Comparison of ENCODE assay signal across 27 cellular contexts in the genomic region with DNA sequence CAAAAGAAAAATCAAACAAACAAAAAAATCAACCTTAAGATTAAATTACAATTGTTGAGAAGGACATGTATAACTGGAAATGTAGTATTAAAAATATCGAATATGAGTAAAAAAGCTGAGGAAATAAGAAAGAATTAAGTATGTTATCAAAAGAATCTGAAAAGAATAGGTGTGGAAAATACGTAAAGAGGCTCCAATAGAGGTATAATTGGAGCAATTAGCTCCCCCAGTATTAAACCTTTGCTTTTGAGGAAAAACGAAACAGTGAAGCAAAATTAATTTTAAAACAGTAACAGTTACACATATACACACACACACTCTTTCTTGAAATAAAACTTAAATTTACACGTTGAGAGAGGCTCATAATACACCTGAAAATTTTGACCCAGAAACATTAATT.
"Had no signal": no experiment of that assay in that cellular context is flagged by ENCODE, and none has a peak within 500 bp of the region (broad histone marks: within the 10 kb centered on the region; RNA-seq: fewer than 3 reads in every experiment).

No MANE protein-coding gene starts in this region.

- H3K9me3 ChIP-seq: ovary, right lobe of liver, thyroid gland, vagina had no signal

- H3K9ac ChIP-seq: neural progenitor cell, parathyroid adenoma had no signal

- DNase-seq: occipital lobe; ovary; posterior cingulate gyrus; psoas muscle; right cardiac atrium; right lobe of liver; sigmoid colon; small intestine; stimulated activated CD4-positive, alpha-beta T cell treated with anti-CD3 and anti-CD28 coated beads, Interleukin-15, amount 100 ng/mL, for 24 hours; stimulated activated CD4-positive, alpha-beta T cell treated with anti-CD3 and anti-CD28 coated beads, Interleukin-2, amount 100 ng/mL, for 24 hours; stimulated activated CD4-positive, alpha-beta T cell treated with anti-CD3 and anti-CD28 coated beads, Interleukin-2, amount 100 ng/mL, for 48 hours; stimulated activated CD4-positive, alpha-beta T cell treated with anti-CD3 and anti-CD28 coated beads, Interleukin-4, amount 100 ng/mL, for 24 hours; stimulated activated naive B cell treated with anti-CD40 and anti-IgM and Interleukin-4, amounts not matched to agents 10 μg/mL and 1 μg/mL and 100 μg/mL, for 72 hours; stimulated activated naive CD4-positive, alpha-beta T cell treated with Interleukin-2 at 50 U/mL for 16 hours; stomach; thyroid gland; trophoblast cell; upper lobe of left lung had no signal

- H3K27ac ChIP-seq: neural progenitor cell, ovary, parathyroid adenoma, psoas muscle, right lobe of liver, sigmoid colon, stomach, thoracic aorta, thyroid gland, tibial nerve, upper lobe of left lung, vagina had no signal

- H3K4me3 Mint-ChIP-seq: nephron; neural progenitor cell; stimulated activated effector memory CD8-positive, alpha-beta T cell treated with anti-CD3 and anti-CD28 coated beads, Interleukin-12 subunit alpha, Interleukin-12 subunit beta, amount 100 ng/mL, for 72 hours; stimulated activated naive B cell treated with anti-CD40 and anti-IgM and Interleukin-4, amounts not matched to agents 10 μg/mL and 1 μg/mL and 100 μg/mL, for 72 hours; stimulated activated naive CD8-positive, alpha-beta T cell treated with anti-CD3 and anti-CD28 coated beads, Interleukin-15, Interleukin-2, amounts not matched to agents 100 ng/mL and 50 ng/mL, for 24 hours had no signal

- H3K4me1 ChIP-seq: parathyroid adenoma, psoas muscle, right lobe of liver, sigmoid colon, stomach, thyroid gland, tibial nerve, upper lobe of left lung, vagina had no signal

- H3K27me3 ChIP-seq: neural progenitor cell, ovary, right lobe of liver, sigmoid colon, stomach, thyroid gland, tibial nerve, upper lobe of left lung, vagina had no signal

- ATAC-seq: psoas muscle; right cardiac atrium; right lobe of liver; stimulated activated effector memory CD8-positive, alpha-beta T cell treated with anti-CD3 and anti-CD28 coated beads, Interleukin-12 subunit alpha, Interleukin-12 subunit beta, amount 100 ng/mL, for 72 hours; stimulated activated naive B cell treated with anti-CD40 and anti-IgM and Interleukin-4, amounts not matched to agents 10 μg/mL and 1 μg/mL and 100 μg/mL, for 72 hours had no signal

- H3K4me1 Mint-ChIP-seq: nephron; neural progenitor cell; stimulated activated effector memory CD8-positive, alpha-beta T cell treated with anti-CD3 and anti-CD28 coated beads, Interleukin-12 subunit alpha, Interleukin-12 subunit beta, amount 100 ng/mL, for 72 hours; stimulated activated naive B cell treated with anti-CD40 and anti-IgM and Interleukin-4, amounts not matched to agents 10 μg/mL and 1 μg/mL and 100 μg/mL, for 72 hours had no signal

- H3K36me3 Mint-ChIP-seq: neural progenitor cell; stimulated activated effector memory CD8-positive, alpha-beta T cell treated with anti-CD3 and anti-CD28 coated beads, Interleukin-12 subunit alpha, Interleukin-12 subunit beta, amount 100 ng/mL, for 72 hours had no signal

- H3K27ac Mint-ChIP-seq: nephron; neural progenitor cell; progenitor cell of endocrine pancreas; stimulated activated effector memory CD8-positive, alpha-beta T cell treated with anti-CD3 and anti-CD28 coated beads, Interleukin-12 subunit alpha, Interleukin-12 subunit beta, amount 100 ng/mL, for 72 hours; stimulated activated naive B cell treated with anti-CD40 and anti-IgM and Interleukin-4, amounts not matched to agents 10 μg/mL and 1 μg/mL and 100 μg/mL, for 72 hours; stimulated activated naive CD8-positive, alpha-beta T cell treated with anti-CD3 and anti-CD28 coated beads, Interleukin-15, Interleukin-2, amounts not matched to agents 100 ng/mL and 50 ng/mL, for 24 hours had no signal

- H3K27me3 Mint-ChIP-seq: stimulated activated naive B cell treated with anti-CD40 and anti-IgM and Interleukin-4, amounts not matched to agents 10 μg/mL and 1 μg/mL and 100 μg/mL, for 72 hours; stimulated activated naive CD8-positive, alpha-beta T cell treated with anti-CD3 and anti-CD28 coated beads, Interleukin-15, Interleukin-2, amounts not matched to agents 100 ng/mL and 50 ng/mL, for 24 hours had no signal

- H3K36me3 ChIP-seq: neural progenitor cell, ovary, right lobe of liver, sigmoid colon, stomach, thoracic aorta, thyroid gland, tibial nerve, upper lobe of left lung, vagina had no signal

- H3K4me3 ChIP-seq: neural progenitor cell, ovary, psoas muscle, right lobe of liver, sigmoid colon, stomach, thoracic aorta, thyroid gland, tibial nerve, upper lobe of left lung, vagina had no signal
